ENCODE assay signal across 8 cellular contexts in genomic region chr16:71894229-71894920, GRCh38. TPM values are rescaled to one million over a fixed set of nuclear protein-coding genes. Genes with fewer than 3 reads are reported as not detected.
A peak's percentile ranks its signal among the peaks of the same experiment; 100 is the strongest.
DNase-seq lines count a peak whose midpoint lies in the region; ATAC-seq and TF ChIP-seq lines count a peak whose summit lies in the region.

No MANE protein-coding gene starts in this region.

- intact Hi-C loops in OCI-LY7 (cut with micrococcal nuclease; ENCODE audit: unreplicated experiment) (loop anchor here (2.0 kb wide), 1 partner anchor 86 kb away; the partner anchor contains the start of gene AP1G1), head of caudate nucleus (cut with DNase I) (loop anchor here (10.0 kb wide), 1 partner anchor 50 kb away; the partner anchor contains the start of gene ATXN1L)

- POLR2A ChIA-PET in AG04449 (lab: Yijun Ruan, JAX): interaction anchor here (0.6 to 2.1 kb wide), 6 partner anchors 10 to 33 kb away, joined by 3 to 11 read pairs (median 4); partner anchors contain the start of gene ZNF821
- POLR2A ChIA-PET in OCI-LY7 (lab: Charles Lee): interaction anchor here (0.7 to 3.1 kb wide), 4 partner anchors 11 to 116 kb away, joined by 3 to 19 read pairs (median 3); partner anchors contain the start of gene ZNF821

- H2AFZ ChIP-seq in OCI-LY7 (ENCODE audit: low read length): peak overlapping the region; percentile 78

- H3K27me3 Mint-ChIP-seq in activated naive CD4-positive, alpha-beta T cell treated with anti-CD3 and anti-CD28 coated beads, Interleukin-2, amount 10 ng/mL, durations not matched to agents 7 days and 5 days: peaks cover 9% of the 10 kb centered on the region

- no peaks in the 10 kb centered on the region for H3K9me3 ChIP-seq in OCI-LY7 (ENCODE audit: low read length)

- peaks cover 40% of the 10 kb centered on the region for H3K79me2 ChIP-seq in OCI-LY7 (ENCODE audit: insufficient read depth, low read depth, low read length)

- H4K20me1 ChIP-seq in OCI-LY7 (ENCODE audit: insufficient read depth, low read length): no peaks in the 10 kb centered on the region

- no peaks in the 10 kb centered on the region for H3K9me3 Mint-ChIP-seq in activated naive CD4-positive, alpha-beta T cell treated with anti-CD3 and anti-CD28 coated beads, Interleukin-2, amount 10 ng/mL, durations not matched to agents 7 days and 5 days

- H3K4me1 Mint-ChIP-seq in activated naive CD4-positive, alpha-beta T cell treated with anti-CD3 and anti-CD28 coated beads, Interleukin-2, amount 10 ng/mL, durations not matched to agents 7 days and 5 days: peaks cover 34% of the 10 kb centered on the region

- H3K4me3 Mint-ChIP-seq in activated naive CD4-positive, alpha-beta T cell treated with anti-CD3 and anti-CD28 coated beads, Interleukin-2, amount 10 ng/mL, durations not matched to agents 7 days and 5 days: peak overlapping the region; percentile 99

- TF ChIP-seq CTCF in AG04449 (IDR thresholded peaks at IDR 0.05; ENCODE audit: insufficient read depth, low read length, missing control alignments) (no peak), GM13976 (IDR thresholded peaks at IDR 0.05; ENCODE audit: borderline replicate concordance, control extremely low read depth, extremely low read depth, insufficient read depth, missing control alignments) (peak; percentile 22), OCI-LY7 (conservative IDR thresholded peaks at IDR 0.05; ENCODE audit: low read length) (peak; percentile 41; the same call in 1 of the 2 replicates)

- DNase-seq in AG04449 (ENCODE audit: low read depth, low spot score): no peak
- no peak for DNase-seq in GM13976 (ENCODE audit: low spot score)
- DNase-seq in OCI-LY7 (ENCODE audit: low spot score): peak; percentile 43
- peak; percentile 51 for DNase-seq in activated naive CD4-positive, alpha-beta T cell treated with anti-CD3 and anti-CD28 coated beads, Interleukin-2, amount 10 ng/mL, durations not matched to agents 7 days and 5 days
- peak; percentile 22 to 81 (median 60) for DNase-seq in head of caudate nucleus
- DNase-seq in nucleus accumbens (lab: John Stamatoyannopoulos, UW): peak in 42 of 56 donors; percentile 3 to 64 (median 26)
- no peak for DNase-seq in OCI-M2 (lab: John Stamatoyannopoulos, UW; ENCODE audit: unreplicated experiment)

- peaks cover 14% of the 10 kb centered on the region for H3K36me3 ChIP-seq in OCI-LY7 (ENCODE audit: insufficient read depth, low read length)

- H3K27ac Mint-ChIP-seq in activated naive CD4-positive, alpha-beta T cell treated with anti-CD3 and anti-CD28 coated beads, Interleukin-2, amount 10 ng/mL, durations not matched to agents 7 days and 5 days: peak overlapping the region; percentile 99

- H3K27ac ChIP-seq in OCI-LY7 (ENCODE audit: low read depth, low read length, poor library complexity, severe bottlenecking): peak overlapping the region; percentile 73

- TSS peak; percentile 92 for BruUV-seq in OCI-LY7 (replicated peaks; lab: Mats Ljungman, UMichigan)

- no peaks in the 10 kb centered on the region for H3K9me2 ChIP-seq in OCI-LY7 (ENCODE audit: insufficient read depth, low read length)

- peak; percentile 14 for ATAC-seq in HG03108 (IDR thresholded peaks at IDR 0.05; ENCODE audit: unreplicated experiment)

- CTCF ChIA-PET in AG04449 (lab: Yijun Ruan, JAX) (interaction anchor here (0.7 to 15.0 kb wide), 5 partner anchors 12 to 204 kb away, joined by 3 to 122 read pairs (median 3); partner anchors contain the start of gene ZNF821), OCI-LY7 (lab: Charles Lee; ENCODE audit: unreplicated experiment) (interaction anchor here (0.7 to 1.0 kb wide), 2 partner anchors 10 to 12 kb away, joined by 3 to 6 read pairs; no protein-coding TSS in a partner anchor)
- CTCF ChIA-PET in activated naive CD4-positive, alpha-beta T cell treated with anti-CD3 and anti-CD28 coated beads, Interleukin-2, amount 10 ng/mL, durations not matched to agents 7 days and 5 days (lab: Charles Lee): interaction anchor here (4.2 kb wide), 1 partner anchor 12 kb away, joined by 33 read pairs; the partner anchor contains the start of gene ZNF821

- peak overlapping the region; percentile 79 for H3K4me2 ChIP-seq in OCI-LY7 (ENCODE audit: low read length)

- H3K4me3 ChIP-seq in AG04449 (ENCODE audit: low read depth, low read length) (peak overlapping the region; percentile 90), OCI-LY7 (ENCODE audit: low read depth, low read length, poor library complexity, severe bottlenecking) (peak overlapping the region; percentile 95)

- in situ Hi-C loops in GM13976 (cut with MboI; ENCODE audit: low sequenced_read_pairs, unreplicated experiment): no loop called here

- H3K4me1 ChIP-seq in OCI-LY7 (ENCODE audit: insufficient read depth, low read length, poor library complexity, severe bottlenecking): peaks cover 25% of the 10 kb centered on the region

- peaks cover 6% of the 10 kb centered on the region for H3K36me3 Mint-ChIP-seq in activated naive CD4-positive, alpha-beta T cell treated with anti-CD3 and anti-CD28 coated beads, Interleukin-2, amount 10 ng/mL, durations not matched to agents 7 days and 5 days

RNA-seq across cellular contexts. Expression of gene IST1, which starts 1.0 kb away (rescaled TPM):
- 147 and 152 TPM in 2 replicates for total RNA-seq in OCI-LY7 (2014; rRNA removed; shearing (Covaris generic))
- total RNA-seq in OCI-LY7 (2022): 200 and 201 TPM in 2 replicates

RNA-seq across cellular contexts. Expression of gene ZNF821, which starts 10.4 kb away (rescaled TPM):
- total RNA-seq in OCI-LY7 (2014; rRNA removed; shearing (Covaris generic)): 10.5 and 14.6 TPM in 2 replicates
- 17.8 and 20.1 TPM in 2 replicates for total RNA-seq in OCI-LY7 (2022)

RNA-seq across cellular contexts. Expression of gene ATXN1L, which starts 48.6 kb away (rescaled TPM):
- total RNA-seq in OCI-LY7 (2014; rRNA removed; shearing (Covaris generic)): 12.5 and 12.8 TPM in 2 replicates
- total RNA-seq in OCI-LY7 (2022): 19.5 and 19.9 TPM in 2 replicates

Comparison
In these comparisons a context has a peak if more than half of its experiments do, and no peak if none do; other contexts are left out.
1. DNase-seq: peak in OCI-LY7 (single experiment), activated naive CD4-positive, alpha-beta T cell treated with anti-CD3 and anti-CD28 coated beads, Interleukin-2, amount 10 ng/mL, durations not matched to agents 7 days and 5 days (single experiment), head of caudate nucleus (42 of 42) and nucleus accumbens (42 of 56); none in AG04449 (single experiment), GM13976 (single experiment) and OCI-M2 (single experiment).